19 cellular contexts compared by ENCODE assay signal in genomic region chr19:1986357-1987162, GRCh38. TPM values are rescaled to one million over a fixed set of nuclear protein-coding genes. Genes with fewer than 3 reads are reported as not detected.
DNase-seq lines count a peak whose midpoint lies in the region; ATAC-seq and TF ChIP-seq lines count a peak whose summit lies in the region.
"Had no signal": no experiment of that assay in that cellular context is flagged by ENCODE, and none has a peak within 500 bp of the region (broad histone marks: within the 10 kb centered on the region; RNA-seq: fewer than 3 reads in every experiment).

No MANE protein-coding gene starts in this region.

- DNase-seq in activated effector memory CD4-positive, alpha-beta T cell treated with anti-CD3 and anti-CD28 coated beads, Interleukin-2, amount 50 U/mL, for 16 hours = peak; percentile 61
- DNase-seq in activated effector memory CD4-positive, alpha-beta T cell treated with Interleukin-2 at 50 U/mL for 16 hours = no peak
- DNase-seq in OCI-LY7 (ENCODE audit: low spot score) = no peak
- peak in 2 of 3 donors; percentile 59 to 63 for DNase-seq in right cardiac atrium
- DNase-seq in sciatic nerve (ENCODE audit: low spot score) = no peak
- DNase-seq in DMS 273 treated with DMSO at 0.1 percent for 48 hours (lab: John Stamatoyannopoulos, UW) = no peak
- DNase-seq: activated CD4-positive, alpha-beta memory T cell treated with anti-CD3 and anti-CD28 coated beads for 36 hours; activated T-cell treated with anti-CD3 and anti-CD28 coated beads, Interleukin-2, amount 50 U/mL, for 1 hour; Calu3; KBM-7; NCI-H187; NCI-H748 treated with DMSO at 0.1 percent for 48 hours; OCI-M1; substantia nigra; T-helper 9 cell had no signal

- H3K79me2 ChIP-seq in OCI-LY7 (ENCODE audit: insufficient read depth, low read depth, low read length) = no peaks in the 10 kb centered on the region

- H3K9me3 ChIP-seq in OCI-LY7 (ENCODE audit: low read length) (no peaks in the 10 kb centered on the region), right cardiac atrium (ENCODE audit: control insufficient read depth, low read length) (no peaks in the 10 kb centered on the region)

- WGBS in right cardiac atrium = 86% methylated on average over 42 of the region's 42 CpGs

- no peaks in the 10 kb centered on the region for H3K9me2 ChIP-seq in OCI-LY7 (ENCODE audit: insufficient read depth, low read length)

- no peaks in the 10 kb centered on the region for H3K27me3 ChIP-seq in right cardiac atrium (ENCODE audit: control insufficient read depth, insufficient read depth)

- no peaks in the 10 kb centered on the region for H4K20me1 ChIP-seq in OCI-LY7 (ENCODE audit: insufficient read depth, low read length)

- H3K4me3 ChIP-seq in OCI-LY7 (ENCODE audit: low read depth, low read length, poor library complexity, severe bottlenecking) = no peak overlapping the region
- no peak overlapping the region for H3K4me3 ChIP-seq in right cardiac atrium (ENCODE audit: low read length)
- H3K4me3 ChIP-seq: coronary artery had no signal

- BruUV-seq in OCI-LY7 (replicated peaks; lab: Mats Ljungman, UMichigan) = TSS peak; percentile 88

- peaks cover 79% of the 10 kb centered on the region for H3K36me3 ChIP-seq in OCI-LY7 (ENCODE audit: insufficient read depth, low read length)

- no peak for TF ChIP-seq CTCF in OCI-LY7 (conservative IDR thresholded peaks at IDR 0.05; ENCODE audit: low read length)

- H2AFZ ChIP-seq in OCI-LY7 (ENCODE audit: low read length) = no peak overlapping the region

- CTCF ChIA-PET in OCI-LY7 (lab: Charles Lee; ENCODE audit: unreplicated experiment) = no interaction called here

- ATAC-seq in right cardiac atrium (peak; percentile 10 to 33), sciatic nerve (peak; percentile 8), HG02798 (IDR thresholded peaks at IDR 0.05; ENCODE audit: poor library complexity, unreplicated experiment) (no peak), HG03469 (IDR thresholded peaks at IDR 0.05; ENCODE audit: unreplicated experiment) (no peak)
- ATAC-seq: WTC11 had no signal

- H3K4me1 ChIP-seq in OCI-LY7 (ENCODE audit: insufficient read depth, low read length, poor library complexity, severe bottlenecking) (no peaks in the 10 kb centered on the region), right cardiac atrium (ENCODE audit: control insufficient read depth, insufficient read depth, low read length) (no peaks in the 10 kb centered on the region)

- H3K4me2 ChIP-seq in OCI-LY7 (ENCODE audit: low read length) = no peak overlapping the region

- H3K27ac ChIP-seq in OCI-LY7 (ENCODE audit: low read depth, low read length, poor library complexity, severe bottlenecking) = no peak overlapping the region
- no peak overlapping the region for H3K27ac ChIP-seq in right cardiac atrium (ENCODE audit: low read length)
- H3K27ac ChIP-seq: coronary artery had no signal

- intact Hi-C loops in OCI-LY7 (cut with micrococcal nuclease; ENCODE audit: unreplicated experiment) = no loop called here
- intact Hi-C loops in right cardiac atrium (cut with DNase I) = no loop called here
- intact Hi-C loops in sciatic nerve (cut with DNase I) = no loop called here

- POLR2A ChIA-PET in OCI-LY7 (lab: Charles Lee) = no interaction called here

RNA-seq across cellular contexts. Expression of gene BTBD2, which starts 29.0 kb away (rescaled TPM):
- total RNA-seq in OCI-LY7 (2014; rRNA removed; shearing (Covaris generic)) = 41.9 and 53.9 TPM in 2 replicates
- total RNA-seq in OCI-LY7 (2022) = 91.6 and 109 TPM in 2 replicates
- 10 to 100 TPM; 52.7 to 68.4 (median 62.2) TPM for total RNA-seq in right cardiac atrium
- 39.3 TPM for polyA plus RNA-seq in right cardiac atrium
- total RNA-seq in sciatic nerve = 65.7 TPM

RNA-seq across cellular contexts. Expression of gene CSNK1G2, which starts 45.6 kb away (rescaled TPM):
- total RNA-seq in OCI-LY7 (2014; rRNA removed; shearing (Covaris generic)) = 133 and 151 TPM in 2 replicates
- 95.9 TPM in 2 replicates for total RNA-seq in OCI-LY7 (2022)
- 10 to 100 TPM; 25.6 to 32.2 (median 29.0) TPM for total RNA-seq in right cardiac atrium
- 30.2 TPM for polyA plus RNA-seq in right cardiac atrium
- total RNA-seq in sciatic nerve = 51.6 TPM

Comparison
In these comparisons a context has a peak if more than half of its experiments do, and no peak if none do; other contexts are left out.
1. DNase-seq: peak in activated effector memory CD4-positive, alpha-beta T cell treated with anti-CD3 and anti-CD28 coated beads, Interleukin-2, amount 50 U/mL, for 16 hours (single experiment) and right cardiac atrium (2 of 3); none in activated effector memory CD4-positive, alpha-beta T cell treated with Interleukin-2 at 50 U/mL for 16 hours (single experiment), OCI-LY7 (single experiment), sciatic nerve (single experiment) and DMS 273 treated with DMSO at 0.1 percent for 48 hours (single experiment).
2. ATAC-seq: peak in right cardiac atrium (2 of 2) and sciatic nerve (single experiment); none in HG02798 (single experiment) and HG03469 (single experiment).